Comparison of ENCODE assay signal across 8 cellular contexts in the genomic region with DNA sequence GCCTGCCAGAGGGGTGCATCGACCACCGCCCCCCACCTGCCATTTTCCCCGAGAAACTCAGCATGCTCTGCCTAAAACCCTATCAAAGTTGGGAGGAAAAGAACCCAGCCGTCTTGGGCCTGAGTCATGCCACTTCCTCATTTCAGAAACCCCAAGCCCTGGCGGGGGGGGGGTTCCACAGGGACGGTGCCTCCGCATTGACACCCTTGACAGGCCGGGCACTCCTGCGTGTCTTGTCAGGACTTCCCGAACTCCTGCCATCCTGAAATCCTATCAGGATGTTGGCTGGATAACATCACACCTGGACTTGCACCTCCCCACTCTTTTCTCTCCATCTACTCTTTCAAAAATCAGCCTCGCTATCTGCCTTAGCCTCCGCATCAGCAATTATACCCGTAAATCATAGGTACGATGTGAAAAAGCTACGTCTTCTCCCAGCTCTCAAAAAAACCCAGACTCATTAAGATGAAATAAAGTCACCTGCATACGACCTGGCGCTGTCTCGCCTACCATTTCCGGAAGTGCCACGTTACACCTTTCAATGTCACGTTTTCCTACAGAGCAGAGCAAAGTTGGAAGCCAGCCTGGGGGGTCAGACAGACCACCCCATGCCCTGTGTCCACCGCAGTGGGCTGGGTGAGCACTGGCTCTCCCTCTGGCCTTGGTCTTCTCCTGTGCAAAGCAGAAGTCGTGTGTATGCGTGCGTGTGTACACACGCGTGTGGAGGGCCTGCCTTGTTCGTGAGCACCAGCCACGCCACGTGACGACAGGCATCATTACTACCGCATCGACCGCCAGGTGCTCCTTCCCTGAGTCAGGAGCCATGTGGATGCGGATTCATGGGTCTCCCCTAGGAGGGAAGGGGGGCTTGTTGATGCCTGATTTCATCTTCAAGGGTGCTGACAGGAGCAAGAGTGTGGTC.
DNase-seq lines count a peak whose midpoint lies in the region; ATAC-seq, FAIRE-seq and TF ChIP-seq lines count a peak whose summit lies in the region.

No MANE protein-coding gene starts in this region.

- peak overlapping the region; percentile 73 for H3K4me2 ChIP-seq in SK-N-SH
- peak overlapping the region; percentile 27 for H3K4me2 ChIP-seq in keratinocyte (ENCODE audit: control insufficient read depth, extremely low read depth, insufficient read depth, low read depth, low read length)

- dilution Hi-C loops in keratinocyte (cut with MboI; ENCODE audit: extremely low pct_ligation_motif_present, low sequenced_read_pairs): no loop called here

- H3K36me3 ChIP-seq in SK-N-SH (replicated peaks in 1 of 2; ENCODE audit: control insufficient read depth in 1 of 2, insufficient read depth in 2 of 2, low read length in 1 of 2) (peaks cover 14 to 15% of the 10 kb centered on the region in 2 experiments), keratinocyte (ENCODE audit: control insufficient read depth in 2 of 2, extremely low read depth in 1 of 2, insufficient read depth in 2 of 2, low read length in 2 of 2) (peaks cover 18 to 29% of the 10 kb centered on the region in 2 experiments)

- no peaks in the 10 kb centered on the region for H3K9me3 ChIP-seq in SK-N-SH
- no peaks in the 10 kb centered on the region for H3K9me3 ChIP-seq in keratinocyte (ENCODE audit: control insufficient read depth, low read depth, low read length)

- H2AFZ ChIP-seq in SK-N-SH (ENCODE audit: low read depth) (no peak overlapping the region), keratinocyte (ENCODE audit: control insufficient read depth, low read length) (no peak overlapping the region)

- TF ChIP-seq EP300 in SK-N-SH (IDR thresholded peaks at IDR 0.05; ENCODE audit: borderline replicate concordance in 1 of 2, low read depth in 1 of 2, low read length in 1 of 2): no peak

- POLR2A ChIA-PET in SK-N-SH (lab: Yijun Ruan, JAX): interaction anchor here (0.6 kb wide), 1 partner anchor 114 kb away, joined by 3 read pairs; no protein-coding TSS in a partner anchor

- H3K27ac ChIP-seq in SK-N-SH (ENCODE audit: low read depth in 2 of 2, low read length in 1 of 2) (peak overlapping the region; percentile 89 to 95), keratinocyte (ENCODE audit: control insufficient read depth, insufficient read depth, low read length) (peak overlapping the region; percentile 14)

- H3K9ac ChIP-seq in SK-N-SH (peak overlapping the region; percentile 56; the same call in 1 of the 2 replicates), keratinocyte (ENCODE audit: control insufficient read depth, extremely low read depth, insufficient read depth, low read length) (no peak overlapping the region)

- peak; percentile 73 for FAIRE-seq in keratinocyte (lab: Jason Lieb, UNC)
- FAIRE-seq in H54 (lab: Jason Lieb, UNC): no peak

- H3K79me2 ChIP-seq in SK-N-SH (ENCODE audit: insufficient read depth) (peaks cover 60% of the 10 kb centered on the region), keratinocyte (ENCODE audit: control insufficient read depth, insufficient read depth, low read length) (no peaks in the 10 kb centered on the region)

- H3K4me1 ChIP-seq in SK-N-SH (ENCODE audit: control insufficient read depth in 1 of 2, insufficient read depth in 2 of 2, low read depth in 1 of 2, low read length in 1 of 2): peaks cover 53 to 79% of the 10 kb centered on the region in 2 experiments
- peaks cover 33% of the 10 kb centered on the region for H3K4me1 ChIP-seq in keratinocyte (ENCODE audit: control insufficient read depth, extremely low read depth, insufficient read depth, low read length)

- H3K4me3 ChIP-seq in SK-N-SH (ENCODE audit: low read depth in 2 of 2, low read length in 1 of 2) (no peak overlapping the region), keratinocyte (ENCODE audit: control insufficient read depth in 2 of 3, extremely low read depth in 1 of 3, insufficient read depth in 2 of 3, low read depth in 1 of 3, low read length in 3 of 3) (no peak overlapping the region)

- peaks cover 36% of the 10 kb centered on the region for H3K4me1 Mint-ChIP-seq in activated naive CD8-positive, alpha-beta T cell treated with anti-CD3 and anti-CD28 coated beads for 36 hours

- DNase-seq in SK-N-SH (no peak), keratinocyte (ENCODE audit: low read depth, low spot score) (no peak), H54 (ENCODE audit: insufficient read length, low spot score) (no peak)
- peak; percentile 62 for DNase-seq in activated naive CD8-positive, alpha-beta T cell treated with anti-CD3 and anti-CD28 coated beads for 36 hours
- DNase-seq in stimulated activated CD4-positive, alpha-beta T cell treated with anti-CD3 and anti-CD28 coated beads, Interleukin-4, amount 100 ng/mL, for 4 hours: peak; percentile 49 to 58

- H3K27me3 Mint-ChIP-seq in activated naive CD8-positive, alpha-beta T cell treated with anti-CD3 and anti-CD28 coated beads for 36 hours: no peaks in the 10 kb centered on the region

- H3K9me3 Mint-ChIP-seq in activated naive CD8-positive, alpha-beta T cell treated with anti-CD3 and anti-CD28 coated beads for 36 hours: no peaks in the 10 kb centered on the region

- H3K9me1 ChIP-seq in keratinocyte (ENCODE audit: control insufficient read depth, extremely low read depth, insufficient read depth, low read length): no peaks in the 10 kb centered on the region

- no peak for TF ChIP-seq CTCF in SK-N-SH (IDR thresholded peaks at IDR 0.05)
- no peak for TF ChIP-seq CTCF in keratinocyte (optimal IDR thresholded peaks at IDR 0.05 in 1 of 3, IDR thresholded peaks at IDR 0.05 in 1 of 3, conservative IDR thresholded peaks at IDR 0.05 in 1 of 3; ENCODE audit: extremely low read depth in 1 of 3, insufficient read depth in 2 of 3, low read length in 3 of 3)

- H3F3A ChIP-seq in SK-N-SH (replicated peaks; ENCODE audit: insufficient read depth): peaks cover 49% of the 10 kb centered on the region

- no peaks in the 10 kb centered on the region for H3K27me3 ChIP-seq in SK-N-SH (ENCODE audit: insufficient read depth)
- no peaks in the 10 kb centered on the region for H3K27me3 ChIP-seq in keratinocyte (ENCODE audit: control insufficient read depth, extremely low read depth, insufficient read depth, low read length)

- H3K36me3 Mint-ChIP-seq in activated naive CD8-positive, alpha-beta T cell treated with anti-CD3 and anti-CD28 coated beads for 36 hours: peaks cover 6% of the 10 kb centered on the region

- TF ChIP-seq POLR2A in GM15510 (IDR thresholded peaks at IDR 0.05; ENCODE audit: borderline replicate concordance, extremely low read depth, insufficient read length) (peak; percentile 7), H54 (IDR thresholded peaks at IDR 0.05; ENCODE audit: low read depth, low read length) (no peak)

- 66% methylated on average over 27 of the region's 35 CpGs for WGBS in SK-N-SH (ENCODE audit: low lambda C conversion rate)

- no peaks in the 10 kb centered on the region for H3K9me2 ChIP-seq in SK-N-SH

- H4K20me1 ChIP-seq in SK-N-SH (ENCODE audit: insufficient read depth) (peaks cover 4% of the 10 kb centered on the region; the same call in 1 of the 2 replicates), keratinocyte (ENCODE audit: control insufficient read depth, extremely low read depth, insufficient read depth, low read length) (no peaks in the 10 kb centered on the region)

- H3K27ac Mint-ChIP-seq in activated naive CD8-positive, alpha-beta T cell treated with anti-CD3 and anti-CD28 coated beads for 36 hours: peak overlapping the region; percentile 88

- TF ChIP-seq RAD21 in SK-N-SH (IDR thresholded peaks at IDR 0.05; ENCODE audit: low read length): no peak

- ATAC-seq in HG02981 (IDR thresholded peaks at IDR 0.05; ENCODE audit: unreplicated experiment): peak; percentile 50
- no peak for ATAC-seq in HG02571 (IDR thresholded peaks at IDR 0.05; ENCODE audit: unreplicated experiment)

- peak overlapping the region; percentile 67 for H3K4me3 Mint-ChIP-seq in activated naive CD8-positive, alpha-beta T cell treated with anti-CD3 and anti-CD28 coated beads for 36 hours

- CTCF ChIA-PET in SK-N-SH (lab: Yijun Ruan, JAX): interaction anchor here (0.6 to 1.3 kb wide), 3 partner anchors 8 to 36 kb away, joined by 3 to 7 read pairs (median 4); no protein-coding TSS in a partner anchor

TF ChIP-seq in SK-N-SH, 30 proteins besides CTCF, POLR2A, EP300 and RAD21 (continues in another document):
- TF ChIP-seq CHD2 (IDR thresholded peaks at IDR 0.05; ENCODE audit: low read length, partially characterized antibody): no peak
- no peak for TF ChIP-seq REST (IDR thresholded peaks at IDR 0.05; ENCODE audit: low read depth, low read length)
- TF ChIP-seq ELF1 (IDR thresholded peaks at IDR 0.05): peak; percentile 83
- TF ChIP-seq NFIC (IDR thresholded peaks at IDR 0.05; ENCODE audit: borderline replicate concordance): 0 out of 2 replicates have a peak, but pooled peaks have one; percentile 29
- no peak for TF ChIP-seq RXRA (IDR thresholded peaks at IDR 0.05; ENCODE audit: borderline replicate concordance, low read depth)
- no peak for TF ChIP-seq FOXM1 (IDR thresholded peaks at IDR 0.05; ENCODE audit: low read depth)
- TF ChIP-seq, protein P1, sequence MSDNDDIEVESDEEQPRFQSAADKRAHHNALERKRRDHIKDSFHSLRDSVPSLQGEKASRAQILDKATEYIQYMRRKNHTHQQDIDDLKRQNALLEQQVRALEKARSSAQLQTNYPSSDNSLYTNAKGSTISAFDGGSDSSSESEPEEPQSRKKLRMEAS (IDR thresholded peaks at IDR 0.05; ENCODE audit: low read depth): no peak; the same call in 1 of the 2 replicates

Comparison
In these comparisons a context has a peak if more than half of its experiments do, and no peak if none do; other contexts are left out.
1. DNase-seq: peak in activated naive CD8-positive, alpha-beta T cell treated with anti-CD3 and anti-CD28 coated beads for 36 hours (single experiment) and stimulated activated CD4-positive, alpha-beta T cell treated with anti-CD3 and anti-CD28 coated beads, Interleukin-4, amount 100 ng/mL, for 4 hours (2 of 2); none in SK-N-SH (single experiment), keratinocyte (single experiment) and H54 (single experiment).